In the genomic region with DNA sequence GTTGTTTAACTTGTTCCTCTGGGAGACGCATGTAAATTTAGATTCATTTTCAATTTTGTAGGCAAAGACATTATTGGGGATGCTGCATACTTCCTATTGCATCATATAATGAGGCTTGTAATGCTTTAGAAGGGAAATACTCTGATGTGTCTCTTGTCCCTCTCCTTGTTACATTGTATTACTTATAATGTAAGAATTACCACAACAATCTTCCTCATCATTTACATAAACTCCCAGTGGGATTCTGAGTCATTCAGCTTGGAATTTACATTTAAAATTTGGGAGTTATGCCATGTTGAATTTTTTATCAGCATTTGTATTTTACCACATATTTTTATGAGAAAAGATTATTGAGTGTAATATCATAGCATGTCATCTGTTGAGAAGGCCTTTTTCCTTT, we compare ENCODE assay signal across 20 cellular contexts.
DNase-seq lines count a peak whose midpoint lies in the region; ATAC-seq, FAIRE-seq and TF ChIP-seq lines count a peak whose summit lies in the region.
"Had no signal": no experiment of that assay in that cellular context is flagged by ENCODE, and none has a peak within 500 bp of the region (broad histone marks: within the 10 kb centered on the region; RNA-seq: fewer than 3 reads in every experiment).

No MANE protein-coding gene starts in this region.

- no peak overlapping the region for H3K4ac ChIP-seq in mesendoderm (ENCODE audit: low read depth, low read length)

- H3K9me3 ChIP-seq in suprapubic skin = no peaks in the 10 kb centered on the region

- H3K27ac ChIP-seq in suprapubic skin (no peak overlapping the region), mesendoderm (ENCODE audit: low read depth, low read length) (no peak overlapping the region)

- no peaks in the 10 kb centered on the region for H3K27me3 ChIP-seq in suprapubic skin
- H3K27me3 ChIP-seq in mesendoderm (ENCODE audit: insufficient read depth, low read length, poor library complexity) = no peaks in the 10 kb centered on the region

- no peak overlapping the region for H3K23ac ChIP-seq in mesendoderm (ENCODE audit: low read length)

- no peaks in the 10 kb centered on the region for H3K36me3 ChIP-seq in suprapubic skin
- H3K36me3 ChIP-seq in mesendoderm (ENCODE audit: control insufficient read depth, insufficient read depth, low read length) = no peaks in the 10 kb centered on the region

- POLR2A ChIA-PET in AG04449 (lab: Yijun Ruan, JAX) = no interaction called here

- no peak overlapping the region for H2BK15ac ChIP-seq in mesendoderm (replicated peaks; ENCODE audit: low read depth)

- no peak overlapping the region for H4K8ac ChIP-seq in mesendoderm (ENCODE audit: low read depth, low read length)

- ATAC-seq in GM19328 (IDR thresholded peaks at IDR 0.05; ENCODE audit: unreplicated experiment) (no peak), GM19452 (IDR thresholded peaks at IDR 0.05; ENCODE audit: unreplicated experiment) (no peak)
- ATAC-seq: activated naive CD4-positive, alpha-beta T cell treated with anti-CD3 and anti-CD28 coated beads, Interleukin-2, amount 50 U/mL, for 72 hours; Panc1 had no signal

- TF ChIP-seq POLR2A in H54 (IDR thresholded peaks at IDR 0.05; ENCODE audit: low read depth, low read length) (no peak), suprapubic skin (IDR thresholded peaks at IDR 0.05) (no peak)

- WGBS in suprapubic skin = 56% methylated on average over 1 of the region's 1 CpG
- no CpG with 5 or more reads among the region's 1 CpG for WGBS in mesendoderm (ENCODE audit: extremely low coverage, insufficient coverage, low lambda C conversion rate)

- no peak overlapping the region for H4K5ac ChIP-seq in mesendoderm (ENCODE audit: low read length)

- TF ChIP-seq EP300 in suprapubic skin (IDR thresholded peaks at IDR 0.05) = no peak

- H3K9ac ChIP-seq in mesendoderm (ENCODE audit: low read length) = no peak overlapping the region

- CTCF ChIA-PET in AG04449 (lab: Yijun Ruan, JAX) = no interaction called here

- H3K4me2 ChIP-seq in mesendoderm (ENCODE audit: low read length) = no peak overlapping the region

- no peak overlapping the region for H3K56ac ChIP-seq in mesendoderm (ENCODE audit: low read length)

- no peak overlapping the region for H2AK5ac ChIP-seq in mesendoderm (ENCODE audit: low read length)

- no peak for TF ChIP-seq CTCF in AG04449 (IDR thresholded peaks at IDR 0.05; ENCODE audit: insufficient read depth, low read length, missing control alignments)
- no peak for TF ChIP-seq CTCF in foreskin fibroblast (IDR thresholded peaks at IDR 0.05; ENCODE audit: low read depth, low read length)
- TF ChIP-seq CTCF in suprapubic skin (IDR thresholded peaks at IDR 0.05) = no peak

- H3K4me1 ChIP-seq in suprapubic skin = no peaks in the 10 kb centered on the region
- H3K4me1 ChIP-seq in mesendoderm (ENCODE audit: control insufficient read depth, low read depth, low read length) = no peaks in the 10 kb centered on the region

- no peak overlapping the region for H2BK120ac ChIP-seq in mesendoderm (ENCODE audit: low read depth, low read length)

- no peaks in the 10 kb centered on the region for H3K79me2 ChIP-seq in mesendoderm (ENCODE audit: control insufficient read depth, insufficient read depth, low read length)

- H3K4me3 ChIP-seq in AG04449 (ENCODE audit: low read depth, low read length) (no peak overlapping the region), foreskin fibroblast (ENCODE audit: low read depth in 1 of 2, low read length in 2 of 2) (no peak overlapping the region), suprapubic skin (no peak overlapping the region), mesendoderm (ENCODE audit: low read length) (no peak overlapping the region)
- H3K4me3 ChIP-seq: lung had no signal

- no peak overlapping the region for H3K18ac ChIP-seq in mesendoderm (ENCODE audit: low read length)

- FAIRE-seq in H54 (lab: Jason Lieb, UNC) = peak; percentile 65
- FAIRE-seq: GM18507 had no signal

- no peaks in the 10 kb centered on the region for H3K79me1 ChIP-seq in mesendoderm (ENCODE audit: low read length)

- no peak overlapping the region for H2BK5ac ChIP-seq in mesendoderm (ENCODE audit: low read length)

- DNase-seq in AG04449 (ENCODE audit: low read depth, low spot score) = peak; percentile 65
- no peak for DNase-seq in H54 (ENCODE audit: insufficient read length, low spot score)
- DNase-seq in astrocyte of the hippocampus (ENCODE audit: low read depth, low spot score) = peak; percentile 37
- DNase-seq in foreskin fibroblast = peak; percentile 28 to 81
- DNase-seq in suprapubic skin (ENCODE audit: low spot score in 2 of 2) = no peak
- no peak for DNase-seq in mesendoderm
- DNase-seq: activated T-cell treated with anti-CD3 and anti-CD28 coated beads for 4 hours; AML-193; Calu3; effector memory CD4-positive, alpha-beta T cell; immature natural killer cell; NCI-H1092; NCI-H2171 treated with DMSO at 0.1 percent for 48 hours; NCI-H82 had no signal

Comparison
In these comparisons a context has a peak if more than half of its experiments do, and no peak if none do; other contexts are left out.
1. DNase-seq: peak in AG04449 (single experiment), astrocyte of the hippocampus (single experiment) and foreskin fibroblast (2 of 2); none in H54 (single experiment), suprapubic skin (0 of 2) and mesendoderm (single experiment).